18 cellular contexts compared by ENCODE assay signal in genomic region chr2:5175231-5175630, GRCh38.
DNase-seq lines count a peak whose midpoint lies in the region; ATAC-seq and TF ChIP-seq lines count a peak whose summit lies in the region.
"Had no signal": no experiment of that assay in that cellular context is flagged by ENCODE, and none has a peak within 500 bp of the region (broad histone marks: within the 10 kb centered on the region; RNA-seq: fewer than 3 reads in every experiment).

No MANE protein-coding gene starts in this region.

- no peaks in the 10 kb centered on the region for H3K27me3 ChIP-seq in BLaER1
- no peaks in the 10 kb centered on the region for H3K27me3 ChIP-seq in psoas muscle (ENCODE audit: insufficient read depth in 3 of 3, low read length in 2 of 3)

- H3K27ac Mint-ChIP-seq in activated CD4-positive, alpha-beta memory T cell treated with anti-CD3 and anti-CD28 coated beads, Interleukin-2, amount 10 ng/mL, durations not matched to agents 7 days and 5 days, result no peak overlapping the region
- H3K27ac Mint-ChIP-seq: CD8-positive, alpha-beta T cell; H9 had no signal

- DNase-seq in NCI-H146 (lab: John Stamatoyannopoulos, UW) (peak; percentile 17), OCI-M1 (lab: John Stamatoyannopoulos, UW) (peak; percentile 8), psoas muscle (no peak), NCI-H2081 treated with DMSO at 0.1 percent for 48 hours (lab: John Stamatoyannopoulos, UW) (no peak), NCI-H226 (no peak)
- DNase-seq in activated CD4-positive, alpha-beta memory T cell treated with anti-CD3 and anti-CD28 coated beads, Interleukin-2, amount 10 ng/mL, durations not matched to agents 7 days and 5 days, result no peak
- DNase-seq: AML-193; CD8-positive, alpha-beta T cell; DMS 273 treated with DMSO at 0.1 percent for 48 hours; DMS53; DND-41; EL; H9 had no signal

- intact Hi-C loops in psoas muscle (cut with DNase I), result no loop called here

- no peak overlapping the region for H3K27ac ChIP-seq in BLaER1
- H3K27ac ChIP-seq in psoas muscle, result no peak overlapping the region
- H3K27ac ChIP-seq: 22Rv1, A549, HL-60 had no signal

- POLR2A ChIA-PET in activated CD4-positive, alpha-beta memory T cell treated with anti-CD3 and anti-CD28 coated beads, Interleukin-2, amount 10 ng/mL, durations not matched to agents 7 days and 5 days (lab: Charles Lee), result no interaction called here

- H3K36me3 ChIP-seq in BLaER1 (no peaks in the 10 kb centered on the region), psoas muscle (ENCODE audit: insufficient read depth in 1 of 2, low read depth in 1 of 2) (no peaks in the 10 kb centered on the region)

- H3K4me3 ChIP-seq in BLaER1, result no peak overlapping the region
- H3K4me3 ChIP-seq in psoas muscle, result no peak overlapping the region
- H3K4me3 ChIP-seq: A549 had no signal

- peaks cover 7% of the 10 kb centered on the region for H3K9me3 Mint-ChIP-seq in activated CD4-positive, alpha-beta memory T cell treated with anti-CD3 and anti-CD28 coated beads, Interleukin-2, amount 10 ng/mL, durations not matched to agents 7 days and 5 days
- H3K9me3 Mint-ChIP-seq: CD8-positive, alpha-beta T cell had no signal

- no peak overlapping the region for H3K4me3 Mint-ChIP-seq in activated CD4-positive, alpha-beta memory T cell treated with anti-CD3 and anti-CD28 coated beads, Interleukin-2, amount 10 ng/mL, durations not matched to agents 7 days and 5 days
- H3K4me3 Mint-ChIP-seq: CD8-positive, alpha-beta T cell; H9 had no signal

- CTCF ChIA-PET in activated CD4-positive, alpha-beta memory T cell treated with anti-CD3 and anti-CD28 coated beads, Interleukin-2, amount 10 ng/mL, durations not matched to agents 7 days and 5 days (lab: Charles Lee), result no interaction called here

- no peak overlapping the region for H3K9ac ChIP-seq in BLaER1

- no peaks in the 10 kb centered on the region for H3K4me1 Mint-ChIP-seq in activated CD4-positive, alpha-beta memory T cell treated with anti-CD3 and anti-CD28 coated beads, Interleukin-2, amount 10 ng/mL, durations not matched to agents 7 days and 5 days
- H3K4me1 Mint-ChIP-seq: H9 had no signal

- ATAC-seq in psoas muscle, result peak in 3 of 4 donors; percentile 55 to 71 (median 61)
- no peak for ATAC-seq in HG03571 (IDR thresholded peaks at IDR 0.05; ENCODE audit: unreplicated experiment)
- ATAC-seq: A549; CD8-positive, alpha-beta T cell had no signal

- H3K9me3 ChIP-seq in BLaER1 (no peaks in the 10 kb centered on the region), psoas muscle (no peaks in the 10 kb centered on the region)

- peak overlapping the region; percentile 42 for H3K4me2 ChIP-seq in BLaER1
- H3K4me2 ChIP-seq: A549 had no signal

- H3K4me1 ChIP-seq in BLaER1, result peaks cover 19% of the 10 kb centered on the region
- no peaks in the 10 kb centered on the region for H3K4me1 ChIP-seq in psoas muscle
- H3K4me1 ChIP-seq: A549 had no signal

- no peak for TF ChIP-seq CTCF in psoas muscle (IDR thresholded peaks at IDR 0.05)

- H4K20me1 ChIP-seq in BLaER1, result no peaks in the 10 kb centered on the region

- H3K27me3 Mint-ChIP-seq in activated CD4-positive, alpha-beta memory T cell treated with anti-CD3 and anti-CD28 coated beads, Interleukin-2, amount 10 ng/mL, durations not matched to agents 7 days and 5 days, result no peaks in the 10 kb centered on the region

- H3K36me3 Mint-ChIP-seq in activated CD4-positive, alpha-beta memory T cell treated with anti-CD3 and anti-CD28 coated beads, Interleukin-2, amount 10 ng/mL, durations not matched to agents 7 days and 5 days (ENCODE audit: low read depth), result no peaks in the 10 kb centered on the region
- H3K36me3 Mint-ChIP-seq: CD8-positive, alpha-beta T cell had no signal

Comparison
In these comparisons a context has a peak if more than half of its experiments do, and no peak if none do; other contexts are left out.
1. DNase-seq: peak in NCI-H146 (single experiment) and OCI-M1 (single experiment); none in psoas muscle (0 of 2), activated CD4-positive, alpha-beta memory T cell treated with anti-CD3 and anti-CD28 coated beads, Interleukin-2, amount 10 ng/mL, durations not matched to agents 7 days and 5 days (single experiment), NCI-H2081 treated with DMSO at 0.1 percent for 48 hours (single experiment) and NCI-H226 (single experiment).